Comparison of ENCODE assay signal across 8 cellular contexts in genomic region chr18:74496508-74497307, GRCh38. TPM values are rescaled to one million over a fixed set of nuclear protein-coding genes. Genes with fewer than 3 reads are reported as not detected.
DNase-seq lines count a peak whose midpoint lies in the region; ATAC-seq and TF ChIP-seq lines count a peak whose summit lies in the region.

No MANE protein-coding gene starts in this region.

- TF ChIP-seq CTCF in C4-2B (conservative IDR thresholded peaks at IDR 0.05) (no peak; the same call in 1 of the 2 replicates), OCI-LY7 (conservative IDR thresholded peaks at IDR 0.05; ENCODE audit: low read length) (no peak)

- H3K4me3 Mint-ChIP-seq in activated naive CD8-positive, alpha-beta T cell treated with anti-CD3 and anti-CD28 coated beads, Interleukin-2, amount 10 ng/mL, durations not matched to agents 7 days and 5 days, result peak overlapping the region; percentile 94

- peak; percentile 30 for ATAC-seq in GM18907 (IDR thresholded peaks at IDR 0.05; ENCODE audit: unreplicated experiment)
- ATAC-seq in HG03108 (IDR thresholded peaks at IDR 0.05; ENCODE audit: unreplicated experiment), result peak; percentile 15
- ATAC-seq in activated naive CD8-positive, alpha-beta T cell treated with anti-CD3 and anti-CD28 coated beads, Interleukin-2, amount 10 ng/mL, durations not matched to agents 7 days and 5 days (ENCODE audit: low read depth), result peak; percentile 20
- peak; percentile 64 for ATAC-seq in left ventricle myocardium superior

- peaks cover 37% of the 10 kb centered on the region for H3K79me2 ChIP-seq in OCI-LY7 (ENCODE audit: insufficient read depth, low read depth, low read length)

- peaks cover 28% of the 10 kb centered on the region for H3K4me1 ChIP-seq in OCI-LY7 (ENCODE audit: insufficient read depth, low read length, poor library complexity, severe bottlenecking)

- H3K9me3 ChIP-seq in OCI-LY7 (ENCODE audit: low read length), result no peaks in the 10 kb centered on the region

- intact Hi-C loops in OCI-LY7 (cut with micrococcal nuclease; ENCODE audit: unreplicated experiment) (loop anchor here (5.0 kb wide), 3 partner anchors 101 to 716 kb away; partner anchors contain the start of genes TSHZ1 and ZNF407), left ventricle myocardium superior (cut with micrococcal nuclease) (no loop called here), posterior vena cava (cut with DNase I) (loop anchor here in 1 of 2 donors (5.0 kb wide), 1 partner anchor 101 kb away; the partner anchor contains the start of gene ZNF407)

- DNase-seq in OCI-LY7 (ENCODE audit: low spot score), result peak; percentile 17
- DNase-seq in activated naive CD8-positive, alpha-beta T cell treated with anti-CD3 and anti-CD28 coated beads, Interleukin-2, amount 10 ng/mL, durations not matched to agents 7 days and 5 days, result no peak
- DNase-seq in left ventricle myocardium superior, result peak; percentile 82
- DNase-seq in posterior vena cava (ENCODE audit: low spot score), result peak; percentile 86
- DNase-seq in NCI-H1694 treated with DMSO at 0.1 percent for 48 hours (lab: John Stamatoyannopoulos, UW), result no peak

- H3K4me2 ChIP-seq in OCI-LY7 (ENCODE audit: low read length), result peak overlapping the region; percentile 73

- H3K9me2 ChIP-seq in OCI-LY7 (ENCODE audit: insufficient read depth, low read length), result no peaks in the 10 kb centered on the region

- CTCF ChIA-PET in OCI-LY7 (lab: Charles Lee; ENCODE audit: unreplicated experiment), result no interaction called here

- H3K9me3 Mint-ChIP-seq in activated naive CD8-positive, alpha-beta T cell treated with anti-CD3 and anti-CD28 coated beads, Interleukin-2, amount 10 ng/mL, durations not matched to agents 7 days and 5 days, result no peaks in the 10 kb centered on the region

- peak overlapping the region; percentile 95 for H3K27ac Mint-ChIP-seq in activated naive CD8-positive, alpha-beta T cell treated with anti-CD3 and anti-CD28 coated beads, Interleukin-2, amount 10 ng/mL, durations not matched to agents 7 days and 5 days

- H4K20me1 ChIP-seq in OCI-LY7 (ENCODE audit: insufficient read depth, low read length), result no peaks in the 10 kb centered on the region

- peaks cover 2% of the 10 kb centered on the region for H3K27me3 Mint-ChIP-seq in activated naive CD8-positive, alpha-beta T cell treated with anti-CD3 and anti-CD28 coated beads, Interleukin-2, amount 10 ng/mL, durations not matched to agents 7 days and 5 days

- POLR2A ChIA-PET in OCI-LY7 (lab: Charles Lee), result interaction anchor here (0.6 to 1.5 kb wide), 2 partner anchors 26 to 298 kb away, joined by 3 to 4 read pairs; no protein-coding TSS in a partner anchor
- POLR2A ChIA-PET in activated naive CD8-positive, alpha-beta T cell treated with anti-CD3 and anti-CD28 coated beads, Interleukin-2, amount 10 ng/mL, durations not matched to agents 7 days and 5 days (lab: Charles Lee), result interaction anchor here (0.6 to 2.1 kb wide), 8 partner anchors 13 to 414 kb away, joined by 3 to 9 read pairs (median 5); partner anchors contain the start of gene ZNF407

- no TSS peak for BruUV-seq in OCI-LY7 (replicated peaks; lab: Mats Ljungman, UMichigan)

- peaks cover 7% of the 10 kb centered on the region for H3K36me3 Mint-ChIP-seq in activated naive CD8-positive, alpha-beta T cell treated with anti-CD3 and anti-CD28 coated beads, Interleukin-2, amount 10 ng/mL, durations not matched to agents 7 days and 5 days

- H3K4me3 ChIP-seq in OCI-LY7 (ENCODE audit: low read depth, low read length, poor library complexity, severe bottlenecking), result peak overlapping the region; percentile 89

- peaks cover 8% of the 10 kb centered on the region; the same call in 1 of the 2 replicates for H3K36me3 ChIP-seq in OCI-LY7 (ENCODE audit: insufficient read depth, low read length)

- H3K4me1 Mint-ChIP-seq in activated naive CD8-positive, alpha-beta T cell treated with anti-CD3 and anti-CD28 coated beads, Interleukin-2, amount 10 ng/mL, durations not matched to agents 7 days and 5 days, result peaks cover 42% of the 10 kb centered on the region

- H2AFZ ChIP-seq in OCI-LY7 (ENCODE audit: low read length), result 0 out of 2 replicates have a peak overlapping the region, but pooled peaks have one; percentile 46

- H3K27ac ChIP-seq in C4-2B (peak overlapping the region; percentile 86), OCI-LY7 (ENCODE audit: low read depth, low read length, poor library complexity, severe bottlenecking) (peak overlapping the region; percentile 30)

RNA-seq across cellular contexts. Expression of gene CNDP2, which starts 0.5 kb away (rescaled TPM):
- 28.5 and 51.5 TPM in 2 replicates for total RNA-seq in OCI-LY7 (2014; rRNA removed; shearing (Covaris generic))
- total RNA-seq in OCI-LY7 (2022) (85.2 and 94.8 TPM in 2 replicates), left ventricle myocardium superior (63.5 TPM), posterior vena cava (10 to 100 TPM; 73.5 to 75.0 TPM)
- total RNA-seq in activated naive CD8-positive, alpha-beta T cell treated with anti-CD3 and anti-CD28 coated beads, Interleukin-2, amount 10 ng/mL, durations not matched to agents 7 days and 5 days, result 100 to 1,000 TPM; 147 to 148 TPM

RNA-seq across cellular contexts. Expression of gene CNDP1, which starts 37.6 kb away (rescaled TPM):
- total RNA-seq in OCI-LY7 (2014; rRNA removed; shearing (Covaris generic)), result not detected in 2 replicates
- total RNA-seq in OCI-LY7 (2022), result not detected in 2 replicates
- total RNA-seq in activated naive CD8-positive, alpha-beta T cell treated with anti-CD3 and anti-CD28 coated beads, Interleukin-2, amount 10 ng/mL, durations not matched to agents 7 days and 5 days, result not detected
- not detected for total RNA-seq in left ventricle myocardium superior
- total RNA-seq in posterior vena cava, result under 1 TPM in 1 of 2 donors, not detected in 1; 0.19 TPM

RNA-seq across cellular contexts. Expression of gene DIPK1C, which starts 39.6 kb away (rescaled TPM):
- not detected in 2 replicates for total RNA-seq in OCI-LY7 (2014; rRNA removed; shearing (Covaris generic))
- total RNA-seq in OCI-LY7 (2022) (not detected in 2 replicates), left ventricle myocardium superior (6.3 TPM), posterior vena cava (not detected)
- not detected for total RNA-seq in activated naive CD8-positive, alpha-beta T cell treated with anti-CD3 and anti-CD28 coated beads, Interleukin-2, amount 10 ng/mL, durations not matched to agents 7 days and 5 days

Comparison
In these comparisons a context has a peak if more than half of its experiments do, and no peak if none do; other contexts are left out.
1. DNase-seq: peak in OCI-LY7 (single experiment), left ventricle myocardium superior (single experiment) and posterior vena cava (single experiment); none in activated naive CD8-positive, alpha-beta T cell treated with anti-CD3 and anti-CD28 coated beads, Interleukin-2, amount 10 ng/mL, durations not matched to agents 7 days and 5 days (single experiment) and NCI-H1694 treated with DMSO at 0.1 percent for 48 hours (single experiment).
2. Peak in every context shown above with its lines, with median percentiles within 50 percentile points of each other: ATAC-seq.